In the genomic region with DNA sequence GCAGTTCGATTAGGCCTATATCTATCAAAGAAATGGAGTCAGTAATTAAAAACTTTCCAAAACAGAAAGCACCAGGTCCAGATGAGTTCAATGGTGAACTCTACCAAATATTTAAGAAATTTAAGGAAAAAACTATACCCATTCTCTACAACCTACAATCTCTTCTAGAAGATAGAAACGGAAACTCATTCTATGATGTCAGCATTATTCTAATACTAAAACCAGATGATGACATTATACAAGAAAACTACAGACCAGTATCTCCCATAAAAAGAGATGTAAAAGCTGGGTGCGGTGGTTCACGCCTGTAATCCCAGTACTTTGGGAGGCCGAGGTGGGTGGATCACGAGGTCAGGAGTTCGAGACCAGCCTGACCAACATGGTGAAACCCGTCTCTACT, we compare ENCODE assay signal across 6 cellular contexts.
"Had no signal": no experiment of that assay in that cellular context is flagged by ENCODE, and none has a peak within 500 bp of the region (broad histone marks: within the 10 kb centered on the region; RNA-seq: fewer than 3 reads in every experiment).

No MANE protein-coding gene starts in this region.

- H3K27ac ChIP-seq: HL-60, KMS-11 had no signal

- H3K9ac ChIP-seq: KMS-11 had no signal

- FAIRE-seq: HTR-8/SVneo had no signal

- H3K4me2 ChIP-seq: KMS-11 had no signal

- DNase-seq: IMR-90, KBM-7, KG1 had no signal
